In genomic region chr2:37196320-37197195, GRCh38 we compare ENCODE assay signal across 8 cellular contexts. TPM values are rescaled to one million over a fixed set of nuclear protein-coding genes. Genes with fewer than 3 reads are reported as not detected.
A peak's percentile ranks its signal among the peaks of the same experiment; 100 is the strongest.
DNase-seq lines count a peak whose midpoint lies in the region; ATAC-seq and TF ChIP-seq lines count a peak whose summit lies in the region.

Gene CEBPZOS (plus strand): TSS chr2:37196496. CDS start chr2:37199705, 3,209 bp downstream.

- H3K36me3 ChIP-seq in DND-41 (ENCODE audit: insufficient read depth, low read length): peaks cover 22% of the 10 kb centered on the region

- H3K27me3 ChIP-seq in DND-41 (ENCODE audit: insufficient read depth, low read length, poor library complexity): no peaks in the 10 kb centered on the region

- peaks cover 0 to 3% (median 0%) of the 10 kb centered on the region in 9 donors for H3K9me3 Mint-ChIP-seq in naive thymus-derived CD8-positive, alpha-beta T cell
- H3K9me3 Mint-ChIP-seq in stimulated activated naive CD8-positive, alpha-beta T cell treated with anti-CD3 and anti-CD28 coated beads, Interleukin-15, amount 100 ng/mL, for 72 hours: no peaks in the 10 kb centered on the region

- peak within 1 kb of the TSS; percentile 92 to 100 (median 98) for H3K4me3 Mint-ChIP-seq in naive thymus-derived CD8-positive, alpha-beta T cell
- H3K4me3 Mint-ChIP-seq in stimulated activated naive CD8-positive, alpha-beta T cell treated with anti-CD3 and anti-CD28 coated beads, Interleukin-15, amount 100 ng/mL, for 72 hours: peak within 1 kb of the TSS; percentile 90 to 92

- H3K36me3 Mint-ChIP-seq in naive thymus-derived CD8-positive, alpha-beta T cell: peaks cover 0 to 14% (median 13%) of the 10 kb centered on the region in 3 donors

- H3K27ac ChIP-seq in DND-41 (ENCODE audit: low read length): peak within 1 kb of the TSS; percentile 86

- peak within 1 kb of the TSS; percentile 96 to 100 (median 98) for H3K27ac Mint-ChIP-seq in naive thymus-derived CD8-positive, alpha-beta T cell
- H3K27ac Mint-ChIP-seq in stimulated activated naive CD8-positive, alpha-beta T cell treated with anti-CD3 and anti-CD28 coated beads, Interleukin-15, amount 100 ng/mL, for 72 hours: peak within 1 kb of the TSS; percentile 98 to 99

- peaks cover 2% of the 10 kb centered on the region; the same call in 1 of the 2 replicates for H4K20me1 ChIP-seq in DND-41 (ENCODE audit: insufficient read depth, low read length)

- POLR2A ChIA-PET in naive thymus-derived CD8-positive, alpha-beta T cell (lab: Charles Lee): interaction anchor here (0.6 to 3.4 kb wide), 8 partner anchors 27 to 476 kb away, joined by 3 to 17 read pairs (median 4); partner anchors contain the start of genes CEBPZ, EIF2AK2, NDUFAF7 and PRKD3

- no peaks in the 10 kb centered on the region for H3K9me3 ChIP-seq in DND-41 (ENCODE audit: insufficient read depth, low read length, severe bottlenecking)

- H3K79me2 ChIP-seq in DND-41 (ENCODE audit: insufficient read depth, low read length): peaks cover 51% of the 10 kb centered on the region

- H3K4me2 ChIP-seq in DND-41 (ENCODE audit: insufficient read depth, low read length): peak within 1 kb of the TSS; percentile 96

- peak; percentile 85 for DNase-seq in DND-41
- DNase-seq in Kasumi-1 (lab: John Stamatoyannopoulos, UW): peak; percentile 76 to 81
- DNase-seq in RKO (ENCODE audit: low spot score): peak; percentile 83
- DNase-seq in activated T-helper 1 cell treated with Interleukin-2 at 50 U/mL for 16 hours (ENCODE audit: low read depth): peak; percentile 85
- DNase-seq in fibroblast of gingiva (ENCODE audit: low read depth): peak; percentile 68
- DNase-seq in naive thymus-derived CD8-positive, alpha-beta T cell: peak; percentile 87 to 96 (median 90)
- DNase-seq in stimulated activated naive CD8-positive, alpha-beta T cell treated with anti-CD3 and anti-CD28 coated beads, Interleukin-15, amount 100 ng/mL, for 72 hours: peak; percentile 87 to 89

- H3K4me1 ChIP-seq in DND-41 (ENCODE audit: insufficient read depth, low read length): peaks cover 26% of the 10 kb centered on the region

- no peak for TF ChIP-seq CTCF in DND-41 (IDR thresholded peaks at IDR 0.05; ENCODE audit: borderline replicate concordance, extremely low read depth, low read length, poor library complexity, severe bottlenecking)

- H3K4me1 Mint-ChIP-seq in naive thymus-derived CD8-positive, alpha-beta T cell: peaks cover 13 to 35% (median 26%) of the 10 kb centered on the region in 4 donors
- H3K4me1 Mint-ChIP-seq in stimulated activated naive CD8-positive, alpha-beta T cell treated with anti-CD3 and anti-CD28 coated beads, Interleukin-15, amount 100 ng/mL, for 72 hours: peaks cover 36% of the 10 kb centered on the region

- peak within 1 kb of the TSS; percentile 72 to 94 for H3K4me3 ChIP-seq in DND-41 (ENCODE audit: low read depth in 1 of 2, low read length in 2 of 2)

- no peaks in the 10 kb centered on the region for H3K27me3 Mint-ChIP-seq in naive thymus-derived CD8-positive, alpha-beta T cell
- no peaks in the 10 kb centered on the region for H3K27me3 Mint-ChIP-seq in stimulated activated naive CD8-positive, alpha-beta T cell treated with anti-CD3 and anti-CD28 coated beads, Interleukin-15, amount 100 ng/mL, for 72 hours

- ATAC-seq in DND-41 (ENCODE audit: insufficient read depth, low read depth) (peak; percentile 80), GM21825 (IDR thresholded peaks at IDR 0.05; ENCODE audit: unreplicated experiment) (peak; percentile 67)
- peak; percentile 90 to 95 for ATAC-seq in naive thymus-derived CD8-positive, alpha-beta T cell
- ATAC-seq in stimulated activated naive CD8-positive, alpha-beta T cell treated with anti-CD3 and anti-CD28 coated beads, Interleukin-15, amount 100 ng/mL, for 72 hours: peak; percentile 87

- peak within 1 kb of the TSS; percentile 87 for H3K9ac ChIP-seq in DND-41 (ENCODE audit: low read depth, low read length)

- peak within 1 kb of the TSS; percentile 69 for H2AFZ ChIP-seq in DND-41 (ENCODE audit: low read depth, low read length)

RNA-seq across cellular contexts. Expression of gene CEBPZOS, which starts in this region (rescaled TPM):
- 10 to 100 TPM; 42.3 to 45.4 TPM for total RNA-seq in naive thymus-derived CD8-positive, alpha-beta T cell
- 10 to 100 TPM; 43.0 to 44.5 (median 43.8) TPM for polyA plus RNA-seq in naive thymus-derived CD8-positive, alpha-beta T cell

Comparison
In these comparisons a context has a peak if more than half of its experiments do, and no peak if none do; other contexts are left out.
1. Peak in every context shown above with its lines: DNase-seq, ATAC-seq, H3K4me3 ChIP-seq and H3K27ac ChIP-seq.